In the genomic region with DNA sequence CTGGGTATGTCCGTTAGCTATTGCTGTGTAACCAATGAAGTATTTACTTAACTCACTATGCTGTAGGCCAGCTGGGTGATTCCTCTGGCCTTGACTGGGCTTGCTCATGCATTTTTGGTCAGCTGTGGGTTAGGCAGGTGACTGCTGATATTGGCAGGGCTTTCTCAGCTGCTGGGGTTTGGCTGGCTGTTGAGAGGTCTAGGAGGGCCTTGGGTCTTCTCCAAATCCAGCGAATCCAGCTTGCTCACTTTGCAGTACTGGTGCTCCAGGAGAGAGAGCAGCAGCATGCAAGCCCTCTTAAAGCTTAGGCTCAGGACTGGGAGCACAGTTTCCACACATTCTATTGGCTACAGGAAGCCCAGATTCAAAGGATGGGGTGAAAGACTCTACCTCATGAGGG, we compare ENCODE assay signal across 17 cellular contexts.
DNase-seq lines count a peak whose midpoint lies in the region; ATAC-seq, FAIRE-seq and TF ChIP-seq lines count a peak whose summit lies in the region.
"Had no signal": no experiment of that assay in that cellular context is flagged by ENCODE, and none has a peak within 500 bp of the region (broad histone marks: within the 10 kb centered on the region; RNA-seq: fewer than 3 reads in every experiment).

No MANE protein-coding gene starts in this region.

- peak overlapping the region; percentile 28 for H3K9ac ChIP-seq in astrocyte (ENCODE audit: low read length)

- H3K79me2 ChIP-seq in astrocyte (ENCODE audit: insufficient read depth, low read length), result no peaks in the 10 kb centered on the region
- no peaks in the 10 kb centered on the region for H3K79me2 ChIP-seq in PC-9 (ENCODE audit: low read depth)

- ATAC-seq in GM18909 (IDR thresholded peaks at IDR 0.05; ENCODE audit: poor library complexity, unreplicated experiment), result no peak
- ATAC-seq: A549; activated CD4-positive, CD25-positive, alpha-beta regulatory T cell treated with anti-CD3 and anti-CD28 coated beads, Interleukin-2, amount 50 U/mL, for 24 hours had no signal

- H4K20me1 ChIP-seq in astrocyte (ENCODE audit: insufficient read depth, low read length) (no peaks in the 10 kb centered on the region), PC-9 (ENCODE audit: insufficient read depth) (no peaks in the 10 kb centered on the region)

- TF ChIP-seq CTCF in astrocyte (IDR thresholded peaks at IDR 0.05; ENCODE audit: insufficient read depth, low read depth, low read length), result no peak
- no peak for TF ChIP-seq CTCF in foreskin fibroblast (IDR thresholded peaks at IDR 0.05; ENCODE audit: low read depth, low read length)
- no peak for TF ChIP-seq CTCF in PC-9 (conservative IDR thresholded peaks at IDR 0.05)
- no peak for TF ChIP-seq CTCF in type B pancreatic cell (conservative IDR thresholded peaks at IDR 0.05)

- peaks cover 16% of the 10 kb centered on the region; the same call in 1 of the 2 replicates for H3F3A ChIP-seq in PC-9 (ENCODE audit: insufficient read depth, low read depth)

- DNase-seq in A172 (ENCODE audit: low spot score) (peak; percentile 68), HCEC 1CT (peak; percentile 95), astrocyte (ENCODE audit: low read depth) (peak; percentile 100), foreskin fibroblast (peak; percentile 88 to 90), PC-9 (no peak), type B pancreatic cell (ENCODE audit: extremely low spot score, unreplicated experiment) (no peak), HTR-8/SVneo (ENCODE audit: insufficient read length, low spot score) (no peak)
- DNase-seq: amygdala; DMS153; effector CD8-positive, alpha-beta T cell; Karpas-422; NCI-H2029; transverse colon had no signal

- no peak overlapping the region for H3K27ac Mint-ChIP-seq in astrocyte (ENCODE audit: unreplicated experiment)
- H3K27ac Mint-ChIP-seq in type B pancreatic cell, result no peak overlapping the region
- H3K27ac Mint-ChIP-seq: memory B cell had no signal

- H2AFZ ChIP-seq in astrocyte (ENCODE audit: low read depth, low read length), result no peak overlapping the region
- no peak overlapping the region for H2AFZ ChIP-seq in PC-9

- FAIRE-seq in astrocyte (lab: Jason Lieb, UNC) (peak; percentile 54), HTR-8/SVneo (lab: Jason Lieb, UNC) (no peak)
- FAIRE-seq: A549 had no signal

- H3K4me3 Mint-ChIP-seq in astrocyte (ENCODE audit: unreplicated experiment) (no peak overlapping the region), type B pancreatic cell (no peak overlapping the region)
- H3K4me3 Mint-ChIP-seq: memory B cell had no signal

- H3K36me3 ChIP-seq in astrocyte (ENCODE audit: insufficient read depth, low read length), result no peaks in the 10 kb centered on the region
- H3K36me3 ChIP-seq in PC-9 (ENCODE audit: low read depth), result no peaks in the 10 kb centered on the region
- H3K36me3 ChIP-seq: transverse colon had no signal

- H3K4me1 Mint-ChIP-seq in astrocyte (ENCODE audit: low read depth, unreplicated experiment) (peaks cover 25% of the 10 kb centered on the region), type B pancreatic cell (ENCODE audit: unreplicated experiment) (no peaks in the 10 kb centered on the region)

- no peaks in the 10 kb centered on the region for H3K27me3 ChIP-seq in astrocyte (ENCODE audit: insufficient read depth, low read length)
- H3K27me3 ChIP-seq in PC-9 (ENCODE audit: insufficient read depth, low read depth), result no peaks in the 10 kb centered on the region
- H3K27me3 ChIP-seq: transverse colon had no signal

- CTCF ChIA-PET in PC-9 (lab: Charles Lee), result no interaction called here

- H3K4me1 ChIP-seq in astrocyte (ENCODE audit: insufficient read depth, low read length) (peaks cover 27% of the 10 kb centered on the region), PC-9 (replicated peaks; ENCODE audit: insufficient read depth) (peaks cover 50% of the 10 kb centered on the region)

- H3K9me3 ChIP-seq in astrocyte (ENCODE audit: insufficient read depth, low read depth, low read length) (no peaks in the 10 kb centered on the region), PC-9 (ENCODE audit: insufficient read depth, low read depth) (no peaks in the 10 kb centered on the region; the same call in 1 of the 2 replicates)
- H3K9me3 ChIP-seq: A549, transverse colon had no signal

- H3K4me3 ChIP-seq in astrocyte (ENCODE audit: insufficient read depth, low read depth, low read length), result no peak overlapping the region
- H3K4me3 ChIP-seq in foreskin fibroblast (ENCODE audit: low read depth in 1 of 2, low read length in 2 of 2), result no peak overlapping the region
- no peak overlapping the region for H3K4me3 ChIP-seq in PC-9
- H3K4me3 ChIP-seq: A549, transverse colon had no signal

- no TSS peak for BruUV-seq in PC-9 (replicated peaks; lab: Mats Ljungman, UMichigan)

- H3K4me2 ChIP-seq in astrocyte (ENCODE audit: low read length) (peak overlapping the region; percentile 75), PC-9 (no peak overlapping the region)

- no peaks in the 10 kb centered on the region for H3K9me2 ChIP-seq in PC-9 (ENCODE audit: insufficient read depth)

- H3K27me3 Mint-ChIP-seq in astrocyte (ENCODE audit: low read depth, unreplicated experiment) (no peaks in the 10 kb centered on the region), type B pancreatic cell (no peaks in the 10 kb centered on the region)

- H3K9me3 Mint-ChIP-seq in astrocyte (ENCODE audit: unreplicated experiment) (no peaks in the 10 kb centered on the region), type B pancreatic cell (no peaks in the 10 kb centered on the region)
- H3K9me3 Mint-ChIP-seq: memory B cell had no signal

- no peaks in the 10 kb centered on the region for H3K36me3 Mint-ChIP-seq in astrocyte (ENCODE audit: low read depth, unreplicated experiment)
- H3K36me3 Mint-ChIP-seq in type B pancreatic cell, result no peaks in the 10 kb centered on the region
- H3K36me3 Mint-ChIP-seq: memory B cell had no signal

- POLR2A ChIA-PET in PC-9 (lab: Charles Lee; ENCODE audit: unreplicated experiment), result no interaction called here

- intact Hi-C loops in PC-9 (cut with micrococcal nuclease; ENCODE audit: unreplicated experiment), result no loop called here

- peak overlapping the region; percentile 83 for H3K27ac ChIP-seq in astrocyte (ENCODE audit: low read depth, low read length)
- no peak overlapping the region for H3K27ac ChIP-seq in PC-9
- H3K27ac ChIP-seq: transverse colon had no signal

Comparison
In these comparisons a context has a peak if more than half of its experiments do, and no peak if none do; other contexts are left out.
1. DNase-seq: peak in A172 (single experiment), HCEC 1CT (single experiment), astrocyte (single experiment) and foreskin fibroblast (2 of 2); none in PC-9 (0 of 2), type B pancreatic cell (single experiment) and HTR-8/SVneo (single experiment).